Comparison of ENCODE assay signal across 8 cellular contexts in genomic region chr3:141231101-141231922, GRCh38. TPM values are rescaled to one million over a fixed set of nuclear protein-coding genes. Genes with fewer than 3 reads are reported as not detected.
DNase-seq lines count a peak whose midpoint lies in the region; ATAC-seq and TF ChIP-seq lines count a peak whose summit lies in the region.

TSS of gene PXYLP1 (plus strand) at chr3:141231825. CDS start at chr3:141260176, 28,351 bp downstream.

- H3K4me1 Mint-ChIP-seq in IgD-negative memory B cell (peaks cover 11 to 13% (median 11%) of the 10 kb centered on the region in 3 donors), nephron progenitor cell (peaks cover 28% of the 10 kb centered on the region)
- H3K4me1 Mint-ChIP-seq in stimulated activated naive CD8-positive, alpha-beta T cell treated with anti-CD3 and anti-CD28 coated beads, Interleukin-15, amount 100 ng/mL, for 72 hours: peaks cover 51% of the 10 kb centered on the region

- H3K36me3 Mint-ChIP-seq in IgD-negative memory B cell (no peaks in the 10 kb centered on the region), nephron progenitor cell (ENCODE audit: low read depth) (peaks cover 16% of the 10 kb centered on the region)

- H3K27ac Mint-ChIP-seq in IgD-negative memory B cell (peak within 1 kb of the TSS; percentile 47 to 96 (median 78)), nephron progenitor cell (no peak within 1 kb of the TSS)
- H3K27ac Mint-ChIP-seq in stimulated activated naive CD8-positive, alpha-beta T cell treated with anti-CD3 and anti-CD28 coated beads, Interleukin-15, amount 100 ng/mL, for 72 hours: peak within 1 kb of the TSS; percentile 98 to 100

- H3K79me2 ChIP-seq in DND-41 (ENCODE audit: insufficient read depth, low read length): peaks cover 54% of the 10 kb centered on the region

- peak; percentile 51 to 74 for TF ChIP-seq POLR2A in Peyer's patch (IDR thresholded peaks at IDR 0.05)

- H3K4me1 ChIP-seq in DND-41 (ENCODE audit: insufficient read depth, low read length): peaks cover 84% of the 10 kb centered on the region
- peaks cover 0 to 16% (median 0%) of the 10 kb centered on the region in 4 donors for H3K4me1 ChIP-seq in Peyer's patch

- DNase-seq in DND-41 (peak; percentile 91), Peyer's patch (peak; percentile 88 to 96 (median 96)), fibroblast of peridontal ligament (ENCODE audit: extremely low read depth) (peak; percentile 80), nephron progenitor cell (peak; percentile 96)
- DNase-seq in activated T-helper 1 cell treated with anti-CD3 and anti-CD28 coated beads, Interleukin-2, amount 50 U/mL, for 16 hours (ENCODE audit: low read depth in 1 of 2, low spot score in 1 of 2): peak; percentile 75 to 84
- peak; percentile 92 to 93 for DNase-seq in stimulated activated naive CD8-positive, alpha-beta T cell treated with anti-CD3 and anti-CD28 coated beads, Interleukin-15, amount 100 ng/mL, for 72 hours

- H3K27me3 ChIP-seq in DND-41 (ENCODE audit: insufficient read depth, low read length, poor library complexity) (no peaks in the 10 kb centered on the region), Peyer's patch (no peaks in the 10 kb centered on the region)

- peaks cover 0 to 2% (median 0%) of the 10 kb centered on the region in 3 donors for H3K9me3 Mint-ChIP-seq in IgD-negative memory B cell
- peaks cover 3% of the 10 kb centered on the region for H3K9me3 Mint-ChIP-seq in nephron progenitor cell
- H3K9me3 Mint-ChIP-seq in stimulated activated naive CD8-positive, alpha-beta T cell treated with anti-CD3 and anti-CD28 coated beads, Interleukin-15, amount 100 ng/mL, for 72 hours: no peaks in the 10 kb centered on the region

- peak within 1 kb of the TSS; percentile 83 for H3K4me2 ChIP-seq in DND-41 (ENCODE audit: insufficient read depth, low read length)

- TF ChIP-seq CTCF in DND-41 (IDR thresholded peaks at IDR 0.05; ENCODE audit: borderline replicate concordance, extremely low read depth, low read length, poor library complexity, severe bottlenecking) (peak; percentile 77), Peyer's patch (IDR thresholded peaks at IDR 0.05) (peak; percentile 62 to 95 (median 80)), nephron progenitor cell (IDR thresholded peaks at IDR 0.05) (peak; percentile 35)

- no peaks in the 10 kb centered on the region for H3K9me3 ChIP-seq in DND-41 (ENCODE audit: insufficient read depth, low read length, severe bottlenecking)
- H3K9me3 ChIP-seq in Peyer's patch: no peaks in the 10 kb centered on the region

- H3K4me3 Mint-ChIP-seq in IgD-negative memory B cell: peak within 1 kb of the TSS; percentile 87 to 99 (median 96)
- peak within 1 kb of the TSS; percentile 85 for H3K4me3 Mint-ChIP-seq in nephron progenitor cell
- H3K4me3 Mint-ChIP-seq in stimulated activated naive CD8-positive, alpha-beta T cell treated with anti-CD3 and anti-CD28 coated beads, Interleukin-15, amount 100 ng/mL, for 72 hours: peak within 1 kb of the TSS; percentile 96 to 98

- peak within 1 kb of the TSS; percentile 98 for H3K9ac ChIP-seq in DND-41 (ENCODE audit: low read depth, low read length)

- H4K20me1 ChIP-seq in DND-41 (ENCODE audit: insufficient read depth, low read length): peaks cover 28% of the 10 kb centered on the region

- H3K27me3 Mint-ChIP-seq in IgD-negative memory B cell: no peaks in the 10 kb centered on the region
- peaks cover 54% of the 10 kb centered on the region for H3K27me3 Mint-ChIP-seq in nephron progenitor cell (ENCODE audit: low read depth, poor library complexity)
- no peaks in the 10 kb centered on the region for H3K27me3 Mint-ChIP-seq in stimulated activated naive CD8-positive, alpha-beta T cell treated with anti-CD3 and anti-CD28 coated beads, Interleukin-15, amount 100 ng/mL, for 72 hours

- H2AFZ ChIP-seq in DND-41 (ENCODE audit: low read depth, low read length): peak within 1 kb of the TSS; percentile 90

- peaks cover 39% of the 10 kb centered on the region for H3K36me3 ChIP-seq in DND-41 (ENCODE audit: insufficient read depth, low read length)
- H3K36me3 ChIP-seq in Peyer's patch: no peaks in the 10 kb centered on the region

- H3K4me3 ChIP-seq in DND-41 (ENCODE audit: low read depth in 1 of 2, low read length in 2 of 2) (peak within 1 kb of the TSS; percentile 58 to 77), Peyer's patch (peak within 1 kb of the TSS; percentile 67 to 90 (median 81))

- peak within 1 kb of the TSS; percentile 100 for H3K27ac ChIP-seq in DND-41 (ENCODE audit: low read length)
- H3K27ac ChIP-seq in Peyer's patch: peak within 1 kb of the TSS; percentile 89 to 98 (median 92)

- peak; percentile 81 for ATAC-seq in DND-41 (ENCODE audit: insufficient read depth, low read depth)
- ATAC-seq in GM21576 (IDR thresholded peaks at IDR 0.05; ENCODE audit: unreplicated experiment): peak; percentile 96
- ATAC-seq in stimulated activated naive CD8-positive, alpha-beta T cell treated with anti-CD3 and anti-CD28 coated beads, Interleukin-15, amount 100 ng/mL, for 72 hours: peak; percentile 90

RNA-seq across cellular contexts. Expression of gene PXYLP1, which starts in this region (rescaled TPM):
- polyA plus RNA-seq in IgD-negative memory B cell: 1.4 TPM
- total RNA-seq in Peyer's patch: 10 to 100 TPM in 3 of 4 donors, 1 to 10 TPM in 1; 8.6 to 34.0 (median 19.8) TPM

Comparison
In these comparisons a context has a peak if more than half of its experiments do, and no peak if none do; other contexts are left out.
1. Peak in every context shown above with its lines: DNase-seq, ATAC-seq, H3K4me3 ChIP-seq and H3K27ac ChIP-seq.